In the genomic region with DNA sequence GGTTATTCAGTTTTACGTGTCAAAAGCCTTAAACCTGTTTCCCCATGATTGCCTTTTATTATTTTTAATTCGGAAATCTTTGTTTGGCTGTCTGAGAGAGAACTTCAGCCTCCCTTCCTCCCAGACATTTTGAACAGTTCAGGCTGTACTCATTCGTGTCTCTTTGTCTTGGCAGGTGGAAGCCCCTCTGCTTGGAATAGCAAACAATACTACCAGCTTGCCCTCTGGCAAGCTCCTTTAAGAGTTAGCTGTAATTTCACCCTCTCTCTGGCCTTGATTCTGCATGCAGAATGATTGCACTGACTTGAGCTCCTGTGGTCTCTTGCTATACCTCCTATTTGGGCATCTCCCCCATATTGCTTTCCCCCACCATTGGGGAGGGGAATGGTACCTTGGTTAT, we compare ENCODE assay signal across 21 cellular contexts.
"Had no signal": no experiment of that assay in that cellular context is flagged by ENCODE, and none has a peak within 500 bp of the region (broad histone marks: within the 10 kb centered on the region; RNA-seq: fewer than 3 reads in every experiment).

No MANE protein-coding gene starts in this region.

- ATAC-seq: activated T-helper 17 cell treated with anti-CD3 and anti-CD28 coated beads, Interleukin-2, amount 50 U/mL, for 72 hours had no signal

- H3K9me3 ChIP-seq: breast epithelium, MG63, SJCRH30, SK-N-SH had no signal

- H3K4me2 ChIP-seq: SK-N-SH had no signal

- DNase-seq: activated CD4-positive, alpha-beta memory T cell treated with anti-CD3 and anti-CD28 coated beads for 36 hours; activated CD4-positive, alpha-beta T cell treated with anti-CD3 and anti-CD28 coated beads, Interleukin-2, amount 10 ng/mL, durations not matched to agents 7 days and 5 days; activated CD4-positive, CD25-positive, alpha-beta regulatory T cell; activated CD8-positive, alpha-beta memory T cell treated with anti-CD3 and anti-CD28 coated beads for 24 hours; activated gamma-delta T cell; activated naive CD4-positive, alpha-beta T cell treated with anti-CD3 and anti-CD28 coated beads for 36 hours; activated T-cell treated with anti-CD3 and anti-CD28 coated beads for 4 hours; activated T-cell treated with anti-CD3 and anti-CD28 coated beads, Interleukin-2, amount 50 U/mL, for 48 hours; MG63; MV-4-11; NCI-H1105; NCI-H1436; NCI-H1694 treated with DMSO at 0.1 percent for 48 hours; NCI-H2029 treated with DMSO at 0.1 percent for 48 hours; NCI-H748 treated with DMSO at 0.1 percent for 48 hours; SJCRH30; SK-N-SH; SW 1271 had no signal

- H3K27ac Mint-ChIP-seq: activated CD4-positive, alpha-beta memory T cell treated with anti-CD3 and anti-CD28 coated beads for 36 hours; activated CD4-positive, alpha-beta T cell treated with anti-CD3 and anti-CD28 coated beads, Interleukin-2, amount 10 ng/mL, durations not matched to agents 7 days and 5 days; activated naive CD4-positive, alpha-beta T cell treated with anti-CD3 and anti-CD28 coated beads for 36 hours; activated naive CD8-positive, alpha-beta T cell; activated T-helper 17 cell treated with anti-CD3 and anti-CD28 coated beads, Interleukin-2, amount 50 U/mL, for 72 hours had no signal

- H3K9me2 ChIP-seq: SK-N-SH had no signal

- H3K36me3 ChIP-seq: breast epithelium, MG63, SJCRH30 had no signal

- H3K4me1 Mint-ChIP-seq: activated T-helper 17 cell treated with anti-CD3 and anti-CD28 coated beads, Interleukin-2, amount 50 U/mL, for 72 hours had no signal

- H3K36me3 Mint-ChIP-seq: activated CD4-positive, alpha-beta memory T cell treated with anti-CD3 and anti-CD28 coated beads for 36 hours; activated naive CD8-positive, alpha-beta T cell had no signal

- H3K9ac ChIP-seq: SK-N-SH had no signal

- H3K4me3 ChIP-seq: breast epithelium, MG63, SJCRH30 had no signal

- H3K27me3 Mint-ChIP-seq: activated CD4-positive, alpha-beta T cell treated with anti-CD3 and anti-CD28 coated beads, Interleukin-2, amount 10 ng/mL, durations not matched to agents 7 days and 5 days; activated naive CD8-positive, alpha-beta T cell had no signal

- H3K9me3 Mint-ChIP-seq: activated CD4-positive, alpha-beta memory T cell treated with anti-CD3 and anti-CD28 coated beads for 36 hours; activated CD4-positive, alpha-beta T cell treated with anti-CD3 and anti-CD28 coated beads, Interleukin-2, amount 10 ng/mL, durations not matched to agents 7 days and 5 days; activated naive CD4-positive, alpha-beta T cell treated with anti-CD3 and anti-CD28 coated beads for 36 hours; activated T-helper 17 cell treated with anti-CD3 and anti-CD28 coated beads, Interleukin-2, amount 50 U/mL, for 72 hours had no signal

- H3K4me3 Mint-ChIP-seq: activated CD4-positive, alpha-beta memory T cell treated with anti-CD3 and anti-CD28 coated beads for 36 hours; activated CD4-positive, alpha-beta T cell treated with anti-CD3 and anti-CD28 coated beads, Interleukin-2, amount 10 ng/mL, durations not matched to agents 7 days and 5 days; activated naive CD4-positive, alpha-beta T cell treated with anti-CD3 and anti-CD28 coated beads for 36 hours; activated naive CD8-positive, alpha-beta T cell; activated T-helper 17 cell treated with anti-CD3 and anti-CD28 coated beads, Interleukin-2, amount 50 U/mL, for 72 hours had no signal

- H3K27me3 ChIP-seq: breast epithelium, MG63, SJCRH30 had no signal

- H3K27ac ChIP-seq: breast epithelium, SJCRH30 had no signal
